Comparison of ENCODE assay signal across 1 cellular context in genomic region chr9:138149672-138150656, GRCh38.
TF ChIP-seq lines count a peak whose summit lies in the region.

No MANE protein-coding gene starts in this region.

TF ChIP-seq in HEK293, 187 proteins besides CTCF, POLR2A, EP300 and RAD21 (continued from another document):
- TF ChIP-seq, protein P1, sequence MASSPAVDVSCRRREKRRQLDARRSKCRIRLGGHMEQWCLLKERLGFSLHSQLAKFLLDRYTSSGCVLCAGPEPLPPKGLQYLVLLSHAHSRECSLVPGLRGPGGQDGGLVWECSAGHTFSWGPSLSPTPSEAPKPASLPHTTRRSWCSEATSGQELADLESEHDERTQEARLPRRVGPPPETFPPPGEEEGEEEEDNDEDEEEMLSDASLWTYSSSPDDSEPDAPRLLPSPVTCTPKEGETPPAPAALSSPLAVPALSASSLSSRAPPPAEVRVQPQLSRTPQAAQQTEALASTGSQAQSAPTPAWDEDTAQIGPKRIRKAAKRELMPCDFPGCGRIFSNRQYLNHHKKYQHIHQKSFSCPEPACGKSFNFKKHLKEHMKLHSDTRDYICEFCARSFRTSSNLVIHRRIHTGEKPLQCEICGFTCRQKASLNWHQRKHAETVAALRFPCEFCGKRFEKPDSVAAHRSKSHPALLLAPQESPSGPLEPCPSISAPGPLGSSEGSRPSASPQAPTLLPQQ (tag by site-specific recombination; IDR thresholded peaks at IDR 0.05): peak; percentile 88
- TF ChIP-seq ZNF777 (tag by site-specific recombination; IDR thresholded peaks at IDR 0.05; ENCODE audit: borderline replicate concordance) (peak; percentile 91), ZSCAN30 (tag by site-specific recombination; IDR thresholded peaks at IDR 0.05) (peak; percentile 65; the same call in 1 of the 2 replicates), ZBTB8A (tag by site-specific recombination; IDR thresholded peaks at IDR 0.05) (peak; percentile 30; the same call in 1 of the 2 replicates), ZNF449 (tag by site-specific recombination; IDR thresholded peaks at IDR 0.05) (0 out of 2 replicates have a peak, but pooled peaks have one; percentile 33), ZNF18 (tag by site-specific recombination; IDR thresholded peaks at IDR 0.05) (peak; percentile 60; the same call in 1 of the 2 replicates), YY1 (tag by site-specific recombination; IDR thresholded peaks at IDR 0.05) (peak; percentile 75), WT1 (tag by site-specific recombination; IDR thresholded peaks at IDR 0.05) (0 out of 2 replicates have a peak, but pooled peaks have one; percentile 34), PATZ1 (tag by site-specific recombination; IDR thresholded peaks at IDR 0.05) (peak; percentile 95), ZFP69B (tag by site-specific recombination; IDR thresholded peaks at IDR 0.05) (peak; percentile 84), ZNF398 (tag by site-specific recombination; IDR thresholded peaks at IDR 0.05) (0 out of 2 replicates have a peak, but pooled peaks have one; percentile 17), GLIS2 (tag by site-specific recombination; IDR thresholded peaks at IDR 0.05) (peak; percentile 98)
- TF ChIP-seq, protein P2, sequence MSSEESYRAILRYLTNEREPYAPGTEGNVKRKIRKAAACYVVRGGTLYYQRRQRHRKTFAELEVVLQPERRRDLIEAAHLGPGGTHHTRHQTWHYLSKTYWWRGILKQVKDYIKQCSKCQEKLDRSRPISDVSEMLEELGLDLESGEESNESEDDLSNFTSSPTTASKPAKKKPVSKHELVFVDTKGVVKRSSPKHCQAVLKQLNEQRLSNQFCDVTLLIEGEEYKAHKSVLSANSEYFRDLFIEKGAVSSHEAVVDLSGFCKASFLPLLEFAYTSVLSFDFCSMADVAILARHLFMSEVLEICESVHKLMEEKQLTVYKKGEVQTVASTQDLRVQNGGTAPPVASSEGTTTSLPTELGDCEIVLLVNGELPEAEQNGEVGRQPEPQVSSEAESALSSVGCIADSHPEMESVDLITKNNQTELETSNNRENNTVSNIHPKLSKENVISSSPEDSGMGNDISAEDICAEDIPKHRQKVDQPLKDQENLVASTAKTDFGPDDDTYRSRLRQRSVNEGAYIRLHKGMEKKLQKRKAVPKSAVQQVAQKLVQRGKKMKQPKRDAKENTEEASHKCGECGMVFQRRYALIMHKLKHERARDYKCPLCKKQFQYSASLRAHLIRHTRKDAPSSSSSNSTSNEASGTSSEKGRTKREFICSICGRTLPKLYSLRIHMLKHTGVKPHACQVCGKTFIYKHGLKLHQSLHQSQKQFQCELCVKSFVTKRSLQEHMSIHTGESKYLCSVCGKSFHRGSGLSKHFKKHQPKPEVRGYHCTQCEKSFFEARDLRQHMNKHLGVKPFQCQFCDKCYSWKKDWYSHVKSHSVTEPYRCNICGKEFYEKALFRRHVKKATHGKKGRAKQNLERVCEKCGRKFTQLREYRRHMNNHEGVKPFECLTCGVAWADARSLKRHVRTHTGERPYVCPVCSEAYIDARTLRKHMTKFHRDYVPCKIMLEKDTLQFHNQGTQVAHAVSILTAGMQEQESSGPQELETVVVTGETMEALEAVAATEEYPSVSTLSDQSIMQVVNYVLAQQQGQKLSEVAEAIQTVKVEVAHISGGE (tag by site-specific recombination; conservative IDR thresholded peaks at IDR 0.05; ENCODE audit: low read depth): peak; percentile 45; the same call in 1 of the 2 replicates
- TF ChIP-seq, protein P3, sequence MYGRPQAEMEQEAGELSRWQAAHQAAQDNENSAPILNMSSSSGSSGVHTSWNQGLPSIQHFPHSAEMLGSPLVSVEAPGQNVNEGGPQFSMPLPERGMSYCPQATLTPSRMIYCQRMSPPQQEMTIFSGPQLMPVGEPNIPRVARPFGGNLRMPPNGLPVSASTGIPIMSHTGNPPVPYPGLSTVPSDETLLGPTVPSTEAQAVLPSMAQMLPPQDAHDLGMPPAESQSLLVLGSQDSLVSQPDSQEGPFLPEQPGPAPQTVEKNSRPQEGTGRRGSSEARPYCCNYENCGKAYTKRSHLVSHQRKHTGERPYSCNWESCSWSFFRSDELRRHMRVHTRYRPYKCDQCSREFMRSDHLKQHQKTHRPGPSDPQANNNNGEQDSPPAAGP (tag by site-specific recombination; IDR thresholded peaks at IDR 0.05): 0 out of 2 replicates have a peak, but pooled peaks have one; percentile 51
- TF ChIP-seq, protein P4, sequence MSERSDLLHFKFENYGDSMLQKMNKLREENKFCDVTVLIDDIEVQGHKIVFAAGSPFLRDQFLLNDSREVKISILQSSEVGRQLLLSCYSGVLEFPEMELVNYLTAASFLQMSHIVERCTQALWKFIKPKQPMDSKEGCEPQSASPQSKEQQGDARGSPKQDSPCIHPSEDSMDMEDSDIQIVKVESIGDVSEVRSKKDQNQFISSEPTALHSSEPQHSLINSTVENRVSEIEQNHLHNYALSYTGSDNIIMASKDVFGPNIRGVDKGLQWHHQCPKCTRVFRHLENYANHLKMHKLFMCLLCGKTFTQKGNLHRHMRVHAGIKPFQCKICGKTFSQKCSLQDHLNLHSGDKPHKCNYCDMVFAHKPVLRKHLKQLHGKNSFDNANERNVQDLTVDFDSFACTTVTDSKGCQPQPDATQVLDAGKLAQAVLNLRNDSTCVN (tag by site-specific recombination; optimal IDR thresholded peaks at IDR 0.05): peak; percentile 91
TF ChIP-seq in HEK293: peak in this region for 36; not testable (repeated sequence) for 151.
